In genomic region chr12:117528538-117528937, GRCh38 we compare ENCODE assay signal across 18 cellular contexts.
DNase-seq lines count a peak whose midpoint lies in the region; ATAC-seq and TF ChIP-seq lines count a peak whose summit lies in the region.
"Had no signal": no experiment of that assay in that cellular context is flagged by ENCODE, and none has a peak within 500 bp of the region (broad histone marks: within the 10 kb centered on the region; RNA-seq: fewer than 3 reads in every experiment).

No MANE protein-coding gene starts in this region.

- ATAC-seq in left ventricle myocardium superior (peak; percentile 89), HG02588 (IDR thresholded peaks at IDR 0.05; ENCODE audit: unreplicated experiment) (no peak), GM18870 (IDR thresholded peaks at IDR 0.05; ENCODE audit: unreplicated experiment) (no peak), HG02840 (IDR thresholded peaks at IDR 0.05; ENCODE audit: low FRiP score, unreplicated experiment) (no peak)
- ATAC-seq: K562 had no signal

- H3K27ac ChIP-seq in VCaP = peak overlapping the region; percentile 94
- H3K27ac ChIP-seq: GM23248 had no signal

- intact Hi-C loops in left ventricle myocardium superior (cut with micrococcal nuclease) = no loop called here

- no peak for TF ChIP-seq CTCF in VCaP (conservative IDR thresholded peaks at IDR 0.05)

- DNase-seq in DMS79 (lab: John Stamatoyannopoulos, UW) = peak; percentile 36
- peak; percentile 69 for DNase-seq in DMS79 treated with DMSO at 0.1 percent for 48 hours (lab: John Stamatoyannopoulos, UW)
- peak; percentile 47 for DNase-seq in left ventricle myocardium superior
- DNase-seq: ACHN; BE2C; C1 segment of cervical spinal cord; CD4-positive, CD25-positive, alpha-beta regulatory T cell; CD8-positive, alpha-beta memory T cell; COR-L47; DMS 273 treated with DMSO at 0.1 percent for 48 hours; GF-D8; GM23248; IMR-90 had no signal
